Comparison of ENCODE assay signal across 4 cellular contexts in genomic region chr20:35457539-35457938, GRCh38. TPM values are rescaled to one million over a fixed set of nuclear protein-coding genes. Genes with fewer than 3 reads are reported as not detected.
"Had no signal": no experiment of that assay in that cellular context is flagged by ENCODE, and none has a peak within 500 bp of the region (broad histone marks: within the 10 kb centered on the region; RNA-seq: fewer than 3 reads in every experiment).

No MANE protein-coding gene starts in this region.

RNA-seq across cellular contexts. Expression of gene GDF5, which starts 19.5 kb away (rescaled TPM):
- total RNA-seq: dermis microvascular lymphatic vessel endothelial cell, endodermal cell, natural killer cell had no signal
- polyA plus RNA-seq: immature natural killer cell had no signal
